ENCODE assay signal across 1 cellular context in genomic region chr5:87081511-87082372, GRCh38.
TF ChIP-seq lines count a peak whose summit lies in the region.

No MANE protein-coding gene starts in this region.

TF ChIP-seq in GM23338, 12 proteins besides CTCF, POLR2A, EP300 and RAD21 (continued from another document):
- TF ChIP-seq ZNF462 (CRISPR knock-in tag; IDR thresholded peaks at IDR 0.05) (no peak), POLR2AphosphoS5 (IDR thresholded peaks at IDR 0.05; ENCODE audit: low read depth) (no peak), ETS1 (IDR thresholded peaks at IDR 0.05) (no peak), EZH2 (IDR thresholded peaks at IDR 0.05; ENCODE audit: low read depth, unreplicated experiment) (no peak)
